Comparison of ENCODE assay signal across 8 cellular contexts in genomic region chr12:14256555-14257169, GRCh38.
DNase-seq lines count a peak whose midpoint lies in the region; ATAC-seq and TF ChIP-seq lines count a peak whose summit lies in the region.

No MANE protein-coding gene starts in this region.

- peaks cover 7% of the 10 kb centered on the region for H3K36me3 Mint-ChIP-seq in activated T-helper 1 cell treated with anti-CD3 and anti-CD28 coated beads, Interleukin-12 subunit alpha, Interleukin-12 subunit beta, Interleukin-2, Interleukin-4 antibody, amounts not matched to agents 30 ng/mL and 10 ng/mL and 1 ng/mL, durations not matched to agents 14 hours and 24 hours and 36 hours (ENCODE audit: low read depth)
- H3K36me3 Mint-ChIP-seq in nephron progenitor cell (ENCODE audit: low read depth), result peaks cover 65% of the 10 kb centered on the region
- peaks cover 13% of the 10 kb centered on the region for H3K36me3 Mint-ChIP-seq in stimulated activated naive CD8-positive, alpha-beta T cell treated with anti-CD3 and anti-CD28 coated beads, Interleukin-15, Interleukin-2, amounts not matched to agents 100 ng/mL and 50 ng/mL, for 24 hours (ENCODE audit: low read depth)

- peak overlapping the region; percentile 76 for H3K4me3 Mint-ChIP-seq in activated T-helper 1 cell treated with anti-CD3 and anti-CD28 coated beads, Interleukin-12 subunit alpha, Interleukin-12 subunit beta, Interleukin-2, Interleukin-4 antibody, amounts not matched to agents 30 ng/mL and 10 ng/mL and 1 ng/mL, durations not matched to agents 14 hours and 24 hours and 36 hours
- no peak overlapping the region for H3K4me3 Mint-ChIP-seq in nephron progenitor cell
- H3K4me3 Mint-ChIP-seq in stimulated activated naive CD8-positive, alpha-beta T cell treated with anti-CD3 and anti-CD28 coated beads, Interleukin-15, Interleukin-2, amounts not matched to agents 100 ng/mL and 50 ng/mL, for 24 hours, result peak overlapping the region; percentile 65

- TF ChIP-seq POLR2A in Peyer's patch (IDR thresholded peaks at IDR 0.05), result no peak

- intact Hi-C loops in activated T-helper 1 cell treated with anti-CD3 and anti-CD28 coated beads, Interleukin-12 subunit alpha, Interleukin-12 subunit beta, Interleukin-2, Interleukin-4 antibody, amounts not matched to agents 30 ng/mL and 10 ng/mL and 1 ng/mL, durations not matched to agents 14 hours and 24 hours and 36 hours (cut with micrococcal nuclease), result loop anchor here (1.0 to 10.0 kb wide), 14 partner anchors 17 to 1626 kb away; partner anchors contain the start of genes ATF7IP and STRAP

- H3K27ac Mint-ChIP-seq in activated T-helper 1 cell treated with anti-CD3 and anti-CD28 coated beads, Interleukin-12 subunit alpha, Interleukin-12 subunit beta, Interleukin-2, Interleukin-4 antibody, amounts not matched to agents 30 ng/mL and 10 ng/mL and 1 ng/mL, durations not matched to agents 14 hours and 24 hours and 36 hours, result peak overlapping the region; percentile 95
- H3K27ac Mint-ChIP-seq in nephron progenitor cell, result peak overlapping the region; percentile 100
- peak overlapping the region; percentile 95 for H3K27ac Mint-ChIP-seq in stimulated activated naive CD8-positive, alpha-beta T cell treated with anti-CD3 and anti-CD28 coated beads, Interleukin-15, Interleukin-2, amounts not matched to agents 100 ng/mL and 50 ng/mL, for 24 hours

- no peaks in the 10 kb centered on the region for H3K36me3 ChIP-seq in Peyer's patch

- H3K4me3 ChIP-seq in Peyer's patch (no peak overlapping the region), fibroblast of mammary gland (ENCODE audit: control insufficient read depth, low read depth, low read length) (no peak overlapping the region)

- H3K9me3 Mint-ChIP-seq in activated T-helper 1 cell treated with anti-CD3 and anti-CD28 coated beads, Interleukin-12 subunit alpha, Interleukin-12 subunit beta, Interleukin-2, Interleukin-4 antibody, amounts not matched to agents 30 ng/mL and 10 ng/mL and 1 ng/mL, durations not matched to agents 14 hours and 24 hours and 36 hours, result peaks cover 12% of the 10 kb centered on the region
- peaks cover 75% of the 10 kb centered on the region for H3K9me3 Mint-ChIP-seq in nephron progenitor cell
- no peaks in the 10 kb centered on the region for H3K9me3 Mint-ChIP-seq in stimulated activated naive CD8-positive, alpha-beta T cell treated with anti-CD3 and anti-CD28 coated beads, Interleukin-15, Interleukin-2, amounts not matched to agents 100 ng/mL and 50 ng/mL, for 24 hours

- peaks cover 59% of the 10 kb centered on the region for H3K4me1 Mint-ChIP-seq in activated T-helper 1 cell treated with anti-CD3 and anti-CD28 coated beads, Interleukin-12 subunit alpha, Interleukin-12 subunit beta, Interleukin-2, Interleukin-4 antibody, amounts not matched to agents 30 ng/mL and 10 ng/mL and 1 ng/mL, durations not matched to agents 14 hours and 24 hours and 36 hours (ENCODE audit: low read depth)
- peaks cover 60% of the 10 kb centered on the region for H3K4me1 Mint-ChIP-seq in nephron progenitor cell
- H3K4me1 Mint-ChIP-seq in stimulated activated naive CD8-positive, alpha-beta T cell treated with anti-CD3 and anti-CD28 coated beads, Interleukin-15, Interleukin-2, amounts not matched to agents 100 ng/mL and 50 ng/mL, for 24 hours (ENCODE audit: low read depth), result peaks cover 58% of the 10 kb centered on the region

- no peaks in the 10 kb centered on the region for H3K27me3 ChIP-seq in Peyer's patch

- peak overlapping the region; percentile 68 to 87 (median 74) for H3K27ac ChIP-seq in Peyer's patch

- TF ChIP-seq CTCF in Peyer's patch (IDR thresholded peaks at IDR 0.05) (peak; percentile 66 to 82 (median 74)), fibroblast of mammary gland (conservative IDR thresholded peaks at IDR 0.05; ENCODE audit: control insufficient read depth, insufficient read depth, low read depth, low read length) (peak; percentile 88), nephron progenitor cell (IDR thresholded peaks at IDR 0.05) (peak; percentile 54)

- ATAC-seq in HG03442 (IDR thresholded peaks at IDR 0.05; ENCODE audit: unreplicated experiment), result peak; percentile 47

- no peaks in the 10 kb centered on the region for H3K9me3 ChIP-seq in Peyer's patch

- no peaks in the 10 kb centered on the region for H3K27me3 Mint-ChIP-seq in activated T-helper 1 cell treated with anti-CD3 and anti-CD28 coated beads, Interleukin-12 subunit alpha, Interleukin-12 subunit beta, Interleukin-2, Interleukin-4 antibody, amounts not matched to agents 30 ng/mL and 10 ng/mL and 1 ng/mL, durations not matched to agents 14 hours and 24 hours and 36 hours (ENCODE audit: insufficient read depth)
- H3K27me3 Mint-ChIP-seq in nephron progenitor cell (ENCODE audit: low read depth, poor library complexity), result peaks cover 4% of the 10 kb centered on the region
- H3K27me3 Mint-ChIP-seq in stimulated activated naive CD8-positive, alpha-beta T cell treated with anti-CD3 and anti-CD28 coated beads, Interleukin-15, Interleukin-2, amounts not matched to agents 100 ng/mL and 50 ng/mL, for 24 hours, result no peaks in the 10 kb centered on the region

- H3K4me1 ChIP-seq in Peyer's patch, result peaks cover 0 to 40% (median 9%) of the 10 kb centered on the region in 4 donors

- peak; percentile 75 for DNase-seq in GM03348 (ENCODE audit: low spot score)
- DNase-seq in Peyer's patch, result peak; percentile 58 to 92 (median 83)
- DNase-seq in activated T-helper 1 cell treated with anti-CD3 and anti-CD28 coated beads, Interleukin-12 subunit alpha, Interleukin-12 subunit beta, Interleukin-2, Interleukin-4 antibody, amounts not matched to agents 30 ng/mL and 10 ng/mL and 1 ng/mL, durations not matched to agents 14 hours and 24 hours and 36 hours (ENCODE audit: low spot score), result peak; percentile 65
- DNase-seq in fibroblast of mammary gland (ENCODE audit: low read depth), result peak; percentile 92
- peak; percentile 42 for DNase-seq in nephron progenitor cell
- no peak for DNase-seq in DMS153 (lab: John Stamatoyannopoulos, UW)
